ENCODE assay signal across 9 cellular contexts in the genomic region with DNA sequence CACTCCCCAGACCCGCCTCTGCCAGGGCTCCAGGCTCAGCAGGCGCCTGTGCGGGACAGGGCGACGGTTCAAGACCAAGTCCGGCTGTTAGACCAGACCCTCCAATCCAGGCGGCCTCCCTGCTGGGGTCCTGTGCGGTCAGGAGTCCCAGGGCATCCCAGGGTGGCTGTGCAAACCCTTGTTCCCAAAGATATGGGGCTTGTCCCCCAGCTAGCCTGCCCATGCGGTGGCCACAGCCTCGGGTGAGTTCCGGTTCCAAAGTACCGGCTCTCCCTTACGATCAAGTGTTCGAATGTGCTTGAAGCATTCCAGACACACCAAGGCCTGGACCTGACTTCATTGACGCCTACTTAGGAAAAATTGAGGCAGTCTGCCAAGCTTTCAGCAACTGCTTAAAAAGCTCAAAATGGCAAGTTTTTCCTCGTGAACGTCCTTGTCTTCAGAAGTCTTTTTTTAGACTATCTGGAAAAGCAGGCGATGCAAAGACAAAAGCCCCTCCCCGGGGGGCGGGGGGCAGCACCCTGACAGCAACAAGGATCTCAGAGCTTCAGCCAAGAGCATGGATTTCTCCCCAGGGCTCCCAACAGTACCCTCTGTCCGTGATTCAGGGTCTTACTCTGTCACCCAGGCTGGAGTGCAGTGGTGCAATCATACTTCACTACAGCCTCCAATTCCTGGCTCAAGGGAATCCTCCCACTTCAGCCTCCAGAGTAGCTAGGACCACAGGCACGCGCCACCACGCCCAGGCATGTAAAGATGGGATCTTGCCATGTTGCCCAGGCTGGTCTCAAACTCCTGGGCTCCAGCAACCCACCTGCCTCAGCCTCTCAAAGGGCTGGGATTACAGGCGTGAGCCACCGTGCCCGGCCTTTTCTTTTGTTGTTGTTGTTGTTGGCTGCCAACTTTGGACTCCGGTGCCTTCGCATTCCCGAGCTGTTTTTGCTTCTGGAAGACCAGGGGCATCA. TPM values are rescaled to one million over a fixed set of nuclear protein-coding genes. Genes with fewer than 3 reads are reported as not detected.
DNase-seq lines count a peak whose midpoint lies in the region; ATAC-seq and TF ChIP-seq lines count a peak whose summit lies in the region.
"Had no signal": no experiment of that assay in that cellular context is flagged by ENCODE, and none has a peak within 500 bp of the region (broad histone marks: within the 10 kb centered on the region; RNA-seq: fewer than 3 reads in every experiment).

No MANE protein-coding gene starts in this region.

- H3K9me3 Mint-ChIP-seq in CD14-positive monocyte (no peaks in the 10 kb centered on the region), progenitor cell of endocrine pancreas (ENCODE audit: low read depth) (no peaks in the 10 kb centered on the region)

- no peaks in the 10 kb centered on the region for H4K20me1 ChIP-seq in fibroblast of lung (ENCODE audit: control insufficient read depth, extremely low read depth, insufficient read depth, low read length)

- peaks cover 25% of the 10 kb centered on the region for H3K4me1 ChIP-seq in fibroblast of lung (ENCODE audit: control insufficient read depth, extremely low read depth, insufficient read depth, low read length)

- H3K36me3 Mint-ChIP-seq in CD14-positive monocyte (peaks cover 5 to 13% of the 10 kb centered on the region in 2 donors), progenitor cell of endocrine pancreas (ENCODE audit: insufficient read depth) (no peaks in the 10 kb centered on the region)

- TF ChIP-seq CTCF in CD14-positive monocyte (IDR thresholded peaks at IDR 0.05) (no peak), WI38 (IDR thresholded peaks at IDR 0.05; ENCODE audit: low read depth, low read length) (no peak), fibroblast of lung (conservative IDR thresholded peaks at IDR 0.05 in 1 of 2, IDR thresholded peaks at IDR 0.05 in 1 of 2; ENCODE audit: low read depth in 1 of 2, low read length in 2 of 2) (no peak), progenitor cell of endocrine pancreas (IDR thresholded peaks at IDR 0.05; ENCODE audit: unreplicated experiment) (no peak)

- H3K27me3 ChIP-seq in fibroblast of lung (ENCODE audit: control insufficient read depth, insufficient read depth, low read length): no peaks in the 10 kb centered on the region

- intact Hi-C loops in CD14-positive monocyte (cut with micrococcal nuclease): loop anchor here (5.0 to 10.0 kb wide), 3 partner anchors 60 to 352 kb away; no protein-coding TSS in a partner anchor

- peak overlapping the region; percentile 42 for H3K4me2 ChIP-seq in fibroblast of lung (ENCODE audit: extremely low read depth, insufficient read depth, low read length)

- peaks cover 2% of the 10 kb centered on the region for H3K36me3 ChIP-seq in fibroblast of lung (ENCODE audit: control insufficient read depth, insufficient read depth, low read length)

- H3K27ac Mint-ChIP-seq in CD14-positive monocyte (peak overlapping the region in 1 of 7 donors; percentile 48), progenitor cell of endocrine pancreas (no peak overlapping the region)

- DNase-seq in CD14-positive monocyte (ENCODE audit: low spot score) (peak; percentile 44), fibroblast of lung (ENCODE audit: low read depth in 2 of 2) (peak; percentile 77 to 88), progenitor cell of endocrine pancreas (ENCODE audit: low spot score, unreplicated experiment) (no peak), NOMO-1 treated with DMSO at 0.1 percent for 48 hours (lab: John Stamatoyannopoulos, UW; ENCODE audit: unreplicated experiment) (no peak), KG1 (lab: John Stamatoyannopoulos, UW) (no peak)
- DNase-seq in activated CD4-positive, CD25-positive, alpha-beta regulatory T cell (lab: John Stamatoyannopoulos, UW): no peak
- DNase-seq: erythroblast had no signal

- H3K4me3 ChIP-seq in WI38 (ENCODE audit: low read depth, low read length) (0 out of 2 replicates have a peak overlapping the region, but pooled peaks have one; percentile 8), fibroblast of lung (replicated peaks in 1 of 4; ENCODE audit: control extremely low read depth in 1 of 4, insufficient read depth in 1 of 4, low read depth in 3 of 4, low read length in 4 of 4) (peak overlapping the region in 2 of 4 experiments; percentile 10 to 29)

- peaks cover 19% of the 10 kb centered on the region for H3K4me1 Mint-ChIP-seq in CD14-positive monocyte
- peaks cover 10% of the 10 kb centered on the region for H3K4me1 Mint-ChIP-seq in progenitor cell of endocrine pancreas (ENCODE audit: low read depth)

- no peak overlapping the region for H3K9ac ChIP-seq in fibroblast of lung (ENCODE audit: insufficient read depth, low read length)

- no peaks in the 10 kb centered on the region for H3K27me3 Mint-ChIP-seq in CD14-positive monocyte (ENCODE audit: low read depth in 3 of 3)
- H3K27me3 Mint-ChIP-seq in progenitor cell of endocrine pancreas: no peaks in the 10 kb centered on the region

- H2AFZ ChIP-seq in fibroblast of lung (ENCODE audit: low read length): no peak overlapping the region

- peak overlapping the region; percentile 18 for H3K27ac ChIP-seq in fibroblast of lung (ENCODE audit: insufficient read depth, low read length)

- no peaks in the 10 kb centered on the region for H3K9me3 ChIP-seq in fibroblast of lung (ENCODE audit: control insufficient read depth, insufficient read depth, low read depth, low read length)

- ATAC-seq in GM21381 (IDR thresholded peaks at IDR 0.05; ENCODE audit: unreplicated experiment): no peak

- H3K4me3 Mint-ChIP-seq in CD14-positive monocyte (no peak overlapping the region), progenitor cell of endocrine pancreas (ENCODE audit: low read depth) (peak overlapping the region; percentile 52)

- peaks cover 22% of the 10 kb centered on the region for H3K79me2 ChIP-seq in fibroblast of lung (ENCODE audit: control insufficient read depth, insufficient read depth, low read length)

RNA-seq across cellular contexts. Expression of gene FAAP20, which starts 2.3 kb away (rescaled TPM):
- 10 to 100 TPM; 35.1 to 49.3 TPM for polyA plus RNA-seq in CD14-positive monocyte
- 21.5 and 23.1 TPM in 2 replicates for total RNA-seq in fibroblast of lung
- 8.2 and 9.7 TPM in 2 replicates for polyA plus RNA-seq in fibroblast of lung
- 39.4 and 46.3 TPM in 2 replicates for polyA plus RNA-seq in fibroblast of lung (2012)
- 6.5 and 10.0 TPM in 2 replicates for polyA minus RNA-seq in fibroblast of lung (ENCODE audit: low replicate concordance)
- total RNA-seq in progenitor cell of endocrine pancreas: 74.3 and 77.9 TPM in 2 replicates

RNA-seq across cellular contexts. Expression of gene SKI, which starts 35.8 kb away (rescaled TPM):
- polyA plus RNA-seq in CD14-positive monocyte: under 1 TPM; 0.20 to 0.25 TPM
- total RNA-seq in fibroblast of lung: 18.0 and 21.8 TPM in 2 replicates
- polyA plus RNA-seq in fibroblast of lung: 11.6 and 18.3 TPM in 2 replicates
- polyA plus RNA-seq in fibroblast of lung (2012): 30.8 and 38.0 TPM in 2 replicates
- polyA minus RNA-seq in fibroblast of lung (ENCODE audit: low replicate concordance): 18.0 and 19.2 TPM in 2 replicates
- total RNA-seq in progenitor cell of endocrine pancreas: 56.2 and 59.4 TPM in 2 replicates

Comparison
In these comparisons a context has a peak if more than half of its experiments do, and no peak if none do; other contexts are left out.
1. DNase-seq: peak in CD14-positive monocyte (single experiment) and fibroblast of lung (2 of 2); none in progenitor cell of endocrine pancreas (single experiment), activated CD4-positive, CD25-positive, alpha-beta regulatory T cell (0 of 4), NOMO-1 treated with DMSO at 0.1 percent for 48 hours (single experiment) and KG1 (single experiment).